ENCODE assay signal across 8 cellular contexts in genomic region chr7:105389090-105389650, GRCh38. TPM values are rescaled to one million over a fixed set of nuclear protein-coding genes. Genes with fewer than 3 reads are reported as not detected.
DNase-seq lines count a peak whose midpoint lies in the region; ATAC-seq, FAIRE-seq and TF ChIP-seq lines count a peak whose summit lies in the region.

No MANE protein-coding gene starts in this region.

- DNase-seq in DND-41 (peak; percentile 20), Kasumi-1 (lab: John Stamatoyannopoulos, UW) (peak; percentile 53 to 71), bronchial epithelial cell (ENCODE audit: low read depth) (peak; percentile 38), kidney epithelial cell (ENCODE audit: low read depth) (no peak), spleen (no peak), D721Med (ENCODE audit: insufficient read length, low spot score) (no peak)

- H3K4me3 ChIP-seq in DND-41 (ENCODE audit: low read depth in 1 of 2, low read length in 2 of 2) (peak overlapping the region in 1 of 2 experiments; percentile 44; a peak in 2 of 4 replicates), bronchial epithelial cell (ENCODE audit: low read depth, low read length) (peak overlapping the region; percentile 57), kidney epithelial cell (ENCODE audit: low read depth, low read length) (peak overlapping the region; percentile 91), spleen (peak overlapping the region; percentile 45 to 97 (median 92))

- 6 to 11% (median 10%) methylated on average over 24 to 44 of the region's 44 CpGs for WGBS in spleen, 5 donors

- FAIRE-seq in bronchial epithelial cell (lab: Jason Lieb, UNC) (no peak), D721Med (lab: Jason Lieb, UNC) (no peak)

- H3K79me2 ChIP-seq in DND-41 (ENCODE audit: insufficient read depth, low read length) = peaks cover 40% of the 10 kb centered on the region

- TF ChIP-seq CTCF in DND-41 (IDR thresholded peaks at IDR 0.05; ENCODE audit: borderline replicate concordance, extremely low read depth, low read length, poor library complexity, severe bottlenecking) = no peak
- TF ChIP-seq CTCF in bronchial epithelial cell (IDR thresholded peaks at IDR 0.05; ENCODE audit: insufficient read depth, low read length, severe bottlenecking) = no peak
- TF ChIP-seq CTCF in kidney epithelial cell (IDR thresholded peaks at IDR 0.05; ENCODE audit: insufficient read depth, low read length, poor library complexity, severe bottlenecking) = no peak
- no peak for TF ChIP-seq CTCF in spleen (IDR thresholded peaks at IDR 0.05 in 8 of 11, conservative IDR thresholded peaks at IDR 0.05 in 3 of 11)
- no peak for TF ChIP-seq CTCF in D721Med (IDR thresholded peaks at IDR 0.05; ENCODE audit: insufficient read depth, missing control alignments)

- intact Hi-C loops in spleen (cut with DNase I; ENCODE audit: low total_unique reads) = no loop called here

- H3K36me3 ChIP-seq in DND-41 (ENCODE audit: insufficient read depth, low read length) (peaks cover 7% of the 10 kb centered on the region), bronchial epithelial cell (ENCODE audit: control insufficient read depth, insufficient read depth, low read length) (peaks cover 1% of the 10 kb centered on the region), kidney epithelial cell (ENCODE audit: control insufficient read depth, insufficient read depth, low read length) (no peaks in the 10 kb centered on the region), spleen (no peaks in the 10 kb centered on the region)

- H3K27ac ChIP-seq in DND-41 (ENCODE audit: low read length) = no peak overlapping the region
- H3K27ac ChIP-seq in spleen = peak overlapping the region in 6 of 8 donors; percentile 49 to 89 (median 78)

- H3K4me2 ChIP-seq in DND-41 (ENCODE audit: insufficient read depth, low read length) = peak overlapping the region; percentile 74

- H2AFZ ChIP-seq in DND-41 (ENCODE audit: low read depth, low read length) = peak overlapping the region; percentile 63

- H3K9ac ChIP-seq in DND-41 (ENCODE audit: low read depth, low read length) = peak overlapping the region; percentile 41; the same call in 1 of the 2 replicates

- H3K27me3 ChIP-seq in DND-41 (ENCODE audit: insufficient read depth, low read length, poor library complexity) = no peaks in the 10 kb centered on the region
- no peaks in the 10 kb centered on the region for H3K27me3 ChIP-seq in bronchial epithelial cell (ENCODE audit: control insufficient read depth, insufficient read depth, low read length)
- H3K27me3 ChIP-seq in kidney epithelial cell (ENCODE audit: control insufficient read depth, insufficient read depth, low read length) = no peaks in the 10 kb centered on the region
- H3K27me3 ChIP-seq in spleen (replicated peaks in 1 of 7) = no peaks in the 10 kb centered on the region

- H3K9me3 ChIP-seq in DND-41 (ENCODE audit: insufficient read depth, low read length, severe bottlenecking) (no peaks in the 10 kb centered on the region), spleen (no peaks in the 10 kb centered on the region)

- H3K4me1 ChIP-seq in DND-41 (ENCODE audit: insufficient read depth, low read length) (peaks cover 26% of the 10 kb centered on the region), spleen (peaks cover 9 to 37% (median 13%) of the 10 kb centered on the region in 6 donors)

- TF ChIP-seq POLR2A in spleen (IDR thresholded peaks at IDR 0.05) = no peak

- ATAC-seq in DND-41 (ENCODE audit: insufficient read depth, low read depth) (peak; percentile 3; the same call in 1 of the 3 replicates), GM21723 (IDR thresholded peaks at IDR 0.05; ENCODE audit: unreplicated experiment) (peak; percentile 33), SK-N-SH treated with all-trans-retinoic acid at 6 μM for 48 hours (peak; percentile 74)

- peaks cover 19% of the 10 kb centered on the region for H4K20me1 ChIP-seq in DND-41 (ENCODE audit: insufficient read depth, low read length)

TF ChIP-seq in SK-N-SH treated with all-trans-retinoic acid at 6 μM for 48 hours, 23 proteins besides CTCF, POLR2A, EP300 and RAD21 (continues in another document):
- TF ChIP-seq ISL1 (CRISPR knock-in tag; IDR thresholded peaks at IDR 0.05) = no peak
- no peak for TF ChIP-seq CSRNP3 (CRISPR knock-in tag; IDR thresholded peaks at IDR 0.05)
- no peak for TF ChIP-seq SNAI2 (CRISPR knock-in tag; IDR thresholded peaks at IDR 0.05)
- peak; percentile 49; the same call in 1 of the 2 replicates for TF ChIP-seq TSHZ2 (CRISPR knock-in tag; IDR thresholded peaks at IDR 0.05)
- TF ChIP-seq PATZ1 (CRISPR knock-in tag; IDR thresholded peaks at IDR 0.05; ENCODE audit: borderline replicate concordance) = no peak
- no peak for TF ChIP-seq POU6F1 (CRISPR knock-in tag; IDR thresholded peaks at IDR 0.05; ENCODE audit: borderline replicate concordance, low read depth)
- TF ChIP-seq PPARA (CRISPR knock-in tag; IDR thresholded peaks at IDR 0.05; ENCODE audit: borderline replicate concordance) = no peak
- peak; percentile 56; the same call in 1 of the 2 replicates for TF ChIP-seq CSDC2 (CRISPR knock-in tag; IDR thresholded peaks at IDR 0.05)
- no peak for TF ChIP-seq ZFP30 (CRISPR knock-in tag; IDR thresholded peaks at IDR 0.05)
- TF ChIP-seq BACH2 (CRISPR knock-in tag; IDR thresholded peaks at IDR 0.05; ENCODE audit: borderline replicate concordance) = no peak
- no peak for TF ChIP-seq ZNF8 (CRISPR knock-in tag; IDR thresholded peaks at IDR 0.05)
- no peak for TF ChIP-seq OSR1 (CRISPR knock-in tag; IDR thresholded peaks at IDR 0.05)
- no peak for TF ChIP-seq RARB (CRISPR knock-in tag; IDR thresholded peaks at IDR 0.05)
- peak; percentile 50; the same call in 1 of the 2 replicates for TF ChIP-seq ZNF70 (CRISPR knock-in tag; IDR thresholded peaks at IDR 0.05)

RNA-seq across cellular contexts. Expression of gene SRPK2, which starts 0.4 kb away (rescaled TPM):
- total RNA-seq in bronchial epithelial cell (43.4 and 70.0 TPM in 2 replicates), kidney epithelial cell (33.9 and 38.1 TPM in 2 replicates), spleen (10 to 100 TPM; 42.6 to 60.3 (median 56.9) TPM)
- polyA plus RNA-seq in spleen = 10 to 100 TPM in 2 of 3 donors, 1 to 10 TPM in 1; 9.6 to 12.8 (median 10.7) TPM

Comparison
In these comparisons a context has a peak if more than half of its experiments do, and no peak if none do; other contexts are left out.
1. ATAC-seq: peak in every context shown above with its lines; median percentile 74 in SK-N-SH treated with all-trans-retinoic acid at 6 μM for 48 hours; 33 in GM21723; 3 in DND-41.
2. DNase-seq: peak in DND-41 (single experiment), Kasumi-1 (2 of 2) and bronchial epithelial cell (single experiment); none in kidney epithelial cell (single experiment), spleen (single experiment) and D721Med (single experiment).